Comparison of ENCODE assay signal across 16 cellular contexts in the genomic region with DNA sequence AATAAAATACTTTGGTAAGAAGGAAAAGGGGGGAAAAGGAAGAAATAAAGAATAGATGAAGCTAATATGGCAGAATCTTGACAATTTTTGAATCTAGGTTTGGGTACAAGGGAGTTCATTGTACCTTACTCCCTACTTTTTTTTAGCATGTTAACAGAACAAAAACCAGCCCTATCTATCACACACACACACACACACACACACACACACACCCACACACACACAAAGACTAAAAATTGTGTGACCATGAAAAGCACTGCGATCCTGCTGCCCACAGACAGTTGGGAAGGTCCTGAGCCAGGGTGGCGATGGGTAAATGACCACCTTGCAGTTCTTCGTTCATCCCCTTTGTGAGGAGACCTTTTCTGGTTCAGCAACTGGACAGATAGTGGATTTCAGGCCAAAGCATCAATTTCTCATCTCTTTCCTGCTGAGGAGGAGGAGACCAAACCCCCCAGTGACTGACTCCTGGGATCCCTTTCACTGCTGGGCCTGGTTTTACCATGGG.
A peak's percentile ranks its signal among the peaks of the same experiment; 100 is the strongest.
DNase-seq lines count a peak whose midpoint lies in the region; ATAC-seq, FAIRE-seq and TF ChIP-seq lines count a peak whose summit lies in the region.
"Had no signal": no experiment of that assay in that cellular context is flagged by ENCODE, and none has a peak within 500 bp of the region (broad histone marks: within the 10 kb centered on the region; RNA-seq: fewer than 3 reads in every experiment).

No MANE protein-coding gene starts in this region.

- no peak overlapping the region for H2BK12ac ChIP-seq in H1 (ENCODE audit: low read depth, low read length)

- peak overlapping the region; percentile 53 to 72 for H3K27ac ChIP-seq in right atrium auricular region
- H3K27ac ChIP-seq in H1 (ENCODE audit: low read depth, low read length), result no peak overlapping the region
- peak overlapping the region in 2 of 8 donors; percentile 13 to 26 for H3K27ac ChIP-seq in spleen

- POLR2A ChIA-PET in H1 (lab: Charles Lee; ENCODE audit: partially characterized antibody), result interaction anchor here (3.0 kb wide), 1 partner anchor 9 kb away, joined by 12 read pairs; no protein-coding TSS in a partner anchor

- peaks cover 4% of the 10 kb centered on the region for H3K36me3 Mint-ChIP-seq in nephron (ENCODE audit: low read depth)
- H3K36me3 Mint-ChIP-seq: activated naive CD4-positive, alpha-beta T cell treated with anti-CD3 and anti-CD28 coated beads, Interleukin-2, amount 10 ng/mL, durations not matched to agents 7 days and 5 days had no signal

- no peak overlapping the region for H3K9ac ChIP-seq in H1 (replicated peaks in 1 of 4; ENCODE audit: extremely low read depth in 1 of 4, low read depth in 3 of 4, low read length in 3 of 4)

- no peak overlapping the region for H2BK20ac ChIP-seq in H1 (ENCODE audit: low read length)

- H3K4me3 ChIP-seq in right atrium auricular region (no peak overlapping the region), H1 (ENCODE audit: extremely low read depth in 1 of 4, insufficient read depth in 2 of 4, low read depth in 3 of 4, low read length in 4 of 4) (no peak overlapping the region), spleen (no peak overlapping the region)

- DNase-seq in right atrium auricular region (ENCODE audit: low spot score) (no peak), Right ventricle myocardium superior (no peak), H1 (ENCODE audit: low read depth in 1 of 2, low spot score in 2 of 2) (no peak), NCI-H526 (lab: John Stamatoyannopoulos, UW) (no peak), spleen (no peak), NCI-H82 treated with DMSO at 0.1 percent for 48 hours (lab: John Stamatoyannopoulos, UW; ENCODE audit: unreplicated experiment) (no peak)
- DNase-seq: activated naive CD4-positive, alpha-beta T cell treated with anti-CD3 and anti-CD28 coated beads, Interleukin-2, amount 10 ng/mL, durations not matched to agents 7 days and 5 days; Caco-2; endodermal cell; NCI-H1092 had no signal

- no peak overlapping the region for H4K8ac ChIP-seq in H1 (ENCODE audit: extremely low read depth, insufficient read depth, low read length)

- H3K4me3 Mint-ChIP-seq in nephron, result no peak overlapping the region
- H3K4me3 Mint-ChIP-seq: activated naive CD4-positive, alpha-beta T cell treated with anti-CD3 and anti-CD28 coated beads, Interleukin-2, amount 10 ng/mL, durations not matched to agents 7 days and 5 days; endodermal cell; WTC11 had no signal

- intact Hi-C loops in Right ventricle myocardium superior (cut with DNase I) (no loop called here), spleen (cut with DNase I; ENCODE audit: low total_unique reads) (no loop called here)

- H2BK120ac ChIP-seq in H1 (replicated peaks; ENCODE audit: low read depth, low read length), result no peak overlapping the region

- H3K56ac ChIP-seq in H1 (replicated peaks; ENCODE audit: insufficient read length, low read depth, low read length), result no peak overlapping the region

- H3K4me1 Mint-ChIP-seq in nephron, result peaks cover 9% of the 10 kb centered on the region
- H3K4me1 Mint-ChIP-seq: endodermal cell had no signal

- no peak overlapping the region for H3K14ac ChIP-seq in H1 (ENCODE audit: insufficient read length)

- H3K79me1 ChIP-seq in H1 (ENCODE audit: low read depth, low read length), result no peaks in the 10 kb centered on the region; the same call in 1 of the 2 replicates

- H3K79me2 ChIP-seq in H1 (ENCODE audit: control insufficient read depth in 1 of 2, insufficient read depth in 2 of 2, low read length in 2 of 2), result peaks cover 0 to 28% of the 10 kb centered on the region in 2 experiments; a peak in 2 of 4 replicates

- no peaks in the 10 kb centered on the region for H3K9me3 ChIP-seq in right atrium auricular region
- H3K9me3 ChIP-seq in H1 (ENCODE audit: insufficient read depth in 2 of 2, low read depth in 1 of 2, low read length in 1 of 2), result no peaks in the 10 kb centered on the region
- no peaks in the 10 kb centered on the region for H3K9me3 ChIP-seq in spleen
- H3K9me3 ChIP-seq: Caco-2 had no signal

- H4K5ac ChIP-seq in H1 (ENCODE audit: insufficient read length, low read depth, low read length), result no peak overlapping the region

- no peak overlapping the region for H3K4ac ChIP-seq in H1 (replicated peaks; ENCODE audit: insufficient read length, low read depth, low read length)

- no peaks in the 10 kb centered on the region for H3K27me3 ChIP-seq in right atrium auricular region
- H3K27me3 ChIP-seq in H1 (replicated peaks in 1 of 4; ENCODE audit: control insufficient read depth in 3 of 4, extremely low read depth in 1 of 4, insufficient read depth in 3 of 4, low read length in 3 of 4), result no peaks in the 10 kb centered on the region
- H3K27me3 ChIP-seq in spleen (replicated peaks in 1 of 7), result no peaks in the 10 kb centered on the region

- no peak overlapping the region for H2AFZ ChIP-seq in H1 (ENCODE audit: low read length)

- H3K36me3 ChIP-seq in right atrium auricular region (no peaks in the 10 kb centered on the region), H1 (ENCODE audit: control insufficient read depth in 2 of 4, insufficient read depth in 4 of 4, low read length in 3 of 4) (no peaks in the 10 kb centered on the region), spleen (peaks cover 0 to 10% (median 0%) of the 10 kb centered on the region in 6 donors)

- CTCF ChIA-PET in H1 (lab: Charles Lee; ENCODE audit: partially characterized antibody), result interaction anchor here (1.3 to 17.8 kb wide), 3 partner anchors 9 to 96 kb away, joined by 3 to 259 read pairs (median 5); a partner anchor contains a TSS

- FAIRE-seq in H1 (lab: Jason Lieb, UNC), result no peak
- FAIRE-seq: bronchial epithelial cell, G401.6, islet of Langerhans had no signal

- H3K23ac ChIP-seq in H1 (ENCODE audit: insufficient read length), result no peak overlapping the region

- no peak for ATAC-seq in Right ventricle myocardium superior (ENCODE audit: poor library complexity)
- ATAC-seq in GM18502 (IDR thresholded peaks at IDR 0.05; ENCODE audit: poor library complexity, unreplicated experiment), result no peak
- ATAC-seq: WTC11 had no signal

- no peak overlapping the region for H4K91ac ChIP-seq in H1 (replicated peaks; ENCODE audit: insufficient read length, low read length)

- no peak for TF ChIP-seq EP300 in H1 (IDR thresholded peaks at IDR 0.05; ENCODE audit: borderline replicate concordance in 1 of 2, low read depth in 2 of 2, low read length in 2 of 2)

- no peaks in the 10 kb centered on the region; the same call in none of the 2 replicates for H3K23me2 ChIP-seq in H1 (ENCODE audit: low read depth, low read length)

- 0 out of 2 replicates have a peak overlapping the region, but pooled peaks have one; percentile 28 for H2BK5ac ChIP-seq in H1 (ENCODE audit: low read depth, low read length)

- no peak for TF ChIP-seq POLR2A in H1 (IDR thresholded peaks at IDR 0.05; ENCODE audit: control extremely low read depth in 1 of 2, low read depth in 2 of 2, low read length in 2 of 2)
- TF ChIP-seq POLR2A in spleen (IDR thresholded peaks at IDR 0.05), result no peak

- H2BK15ac ChIP-seq in H1 (ENCODE audit: low read length), result no peak overlapping the region

- no peak overlapping the region for H3K4me2 ChIP-seq in H1 (ENCODE audit: insufficient read depth in 1 of 2, low read depth in 2 of 2, low read length in 2 of 2)

- H3K18ac ChIP-seq in H1 (ENCODE audit: extremely low read depth, low read length), result no peak overlapping the region

- WGBS in H1 (ENCODE audit: extremely low coverage in 1 of 2, insufficient coverage in 1 of 2, insufficient read length in 1 of 2, insufficient replicate concordance in 2 of 2, low coverage in 1 of 2, low lambda C conversion rate in 2 of 2, missing lambda C conversion rate in 1 of 2), 2 experiments, result 92% methylated on average over 3 of the region's 3 CpGs; no CpG with 5 or more reads in 1 of the 2 experiments
- WGBS in spleen, 5 donors, result 88 to 98% (median 93%) methylated on average over 3 of the region's 3 CpGs

- peak overlapping the region; percentile 45; the same call in 1 of the 2 replicates for H2AK5ac ChIP-seq in H1 (ENCODE audit: low read depth, low read length)

- peaks cover 0 to 35% of the 10 kb centered on the region in 2 donors for H3K4me1 ChIP-seq in right atrium auricular region
- H3K4me1 ChIP-seq in H1 (replicated peaks in 1 of 4; ENCODE audit: control insufficient read depth in 3 of 4, insufficient read depth in 4 of 4, low read length in 3 of 4), result peaks cover 6 to 9% (median 8%) of the 10 kb centered on the region in 4 experiments
- H3K4me1 ChIP-seq in spleen, result peaks cover 6 to 49% (median 25%) of the 10 kb centered on the region in 6 donors
- H3K4me1 ChIP-seq: Caco-2 had no signal

- TF ChIP-seq CTCF in right atrium auricular region (IDR thresholded peaks at IDR 0.05), result no peak
- no peak for TF ChIP-seq CTCF in H1 (IDR thresholded peaks at IDR 0.05; ENCODE audit: control extremely low read depth in 1 of 3, insufficient read depth in 1 of 3, low read depth in 1 of 3, low read length in 3 of 3)
- TF ChIP-seq CTCF in nephron (IDR thresholded peaks at IDR 0.05; ENCODE audit: unreplicated experiment in 3 of 3), result no peak
- no peak for TF ChIP-seq CTCF in spleen (IDR thresholded peaks at IDR 0.05 in 8 of 11, conservative IDR thresholded peaks at IDR 0.05 in 3 of 11)

- TF ChIP-seq RAD21 in H1 (IDR thresholded peaks at IDR 0.05 in 1 of 2, conservative IDR thresholded peaks at IDR 0.05 in 1 of 2; ENCODE audit: low read depth in 2 of 2, low read length in 2 of 2), result no peak

- peak overlapping the region; percentile 64 to 80 (median 65) for H3K27ac Mint-ChIP-seq in nephron
- H3K27ac Mint-ChIP-seq: activated naive CD4-positive, alpha-beta T cell treated with anti-CD3 and anti-CD28 coated beads, Interleukin-2, amount 10 ng/mL, durations not matched to agents 7 days and 5 days; endodermal cell; WTC11 had no signal

- no peaks in the 10 kb centered on the region for H3K27me3 Mint-ChIP-seq in nephron (ENCODE audit: low read depth)
- H3K27me3 Mint-ChIP-seq: activated naive CD4-positive, alpha-beta T cell treated with anti-CD3 and anti-CD28 coated beads, Interleukin-2, amount 10 ng/mL, durations not matched to agents 7 days and 5 days had no signal

- no peaks in the 10 kb centered on the region for H3K9me3 Mint-ChIP-seq in nephron
- H3K9me3 Mint-ChIP-seq: activated naive CD4-positive, alpha-beta T cell treated with anti-CD3 and anti-CD28 coated beads, Interleukin-2, amount 10 ng/mL, durations not matched to agents 7 days and 5 days; endodermal cell; WTC11 had no signal

- no peaks in the 10 kb centered on the region for H4K20me1 ChIP-seq in H1 (replicated peaks in 1 of 2; ENCODE audit: control insufficient read depth in 1 of 2, insufficient read depth in 2 of 2, low read length in 2 of 2)

TF ChIP-seq in H1, 55 proteins besides CTCF, POLR2A, EP300 and RAD21 (continues in another document):
- TF ChIP-seq, protein P1, sequence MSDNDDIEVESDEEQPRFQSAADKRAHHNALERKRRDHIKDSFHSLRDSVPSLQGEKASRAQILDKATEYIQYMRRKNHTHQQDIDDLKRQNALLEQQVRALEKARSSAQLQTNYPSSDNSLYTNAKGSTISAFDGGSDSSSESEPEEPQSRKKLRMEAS (IDR thresholded peaks at IDR 0.05), result no peak
- TF ChIP-seq JUND (IDR thresholded peaks at IDR 0.05; ENCODE audit: low read length) (no peak), MAFK (IDR thresholded peaks at IDR 0.05; ENCODE audit: low read depth, low read length) (no peak), HDAC2 (IDR thresholded peaks at IDR 0.05; ENCODE audit: borderline replicate concordance in 1 of 2, low read depth in 2 of 2, low read length in 2 of 2) (no peak), CBX5 (IDR thresholded peaks at IDR 0.05; ENCODE audit: low read depth, low read length) (no peak)
